In the genomic region with DNA sequence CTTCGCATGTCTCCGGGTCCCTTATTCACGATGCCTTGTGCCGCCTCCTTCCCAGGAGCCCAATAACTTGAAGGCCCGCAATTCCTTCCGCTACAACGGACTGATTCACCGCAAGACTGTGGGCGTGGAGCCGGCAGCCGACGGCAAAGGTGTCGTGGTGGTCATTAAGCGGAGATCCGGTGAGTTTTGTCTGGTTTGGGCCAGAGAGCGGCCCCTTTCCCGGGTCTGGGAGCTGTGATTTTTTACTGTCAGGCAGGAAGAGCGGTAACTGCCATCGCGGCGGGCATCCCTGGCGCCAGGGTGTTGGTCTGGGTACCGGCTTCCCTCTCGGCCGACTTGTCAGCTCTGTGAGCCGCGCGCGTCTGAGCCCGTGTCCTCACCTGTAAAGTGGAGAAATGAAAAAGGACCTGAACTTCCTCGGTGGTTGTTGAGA, we compare ENCODE assay signal across 8 cellular contexts. TPM values are rescaled to one million over a fixed set of nuclear protein-coding genes. Genes with fewer than 3 reads are reported as not detected.
A peak's percentile ranks its signal among the peaks of the same experiment; 100 is the strongest.
DNase-seq lines count a peak whose midpoint lies in the region; ATAC-seq and TF ChIP-seq lines count a peak whose summit lies in the region.

No MANE protein-coding gene starts in this region.

- DNase-seq in stimulated activated CD8-positive, alpha-beta memory T cell treated with anti-CD3 and anti-CD28 coated beads, Interleukin-4, amount 100 ng/mL, for 24 hours (ENCODE audit: low read depth) = peak; percentile 10
- DNase-seq in stimulated activated CD8-positive, alpha-beta memory T cell treated with anti-CD3 and anti-CD28 coated beads, Interleukin-4, amount 100 ng/mL, for 48 hours = no peak
- no peak for DNase-seq in body of pancreas
- no peak for DNase-seq in mesendoderm
- no peak for DNase-seq in uterus

- H2AK5ac ChIP-seq in mesendoderm (ENCODE audit: low read length) = no peak overlapping the region

- H3K36me3 ChIP-seq in body of pancreas (replicated peaks in 1 of 2; ENCODE audit: insufficient read depth in 1 of 2, low read depth in 2 of 2) (peaks cover 0 to 8% of the 10 kb centered on the region in 2 donors), mesendoderm (ENCODE audit: control insufficient read depth, insufficient read depth, low read length) (peaks cover 21% of the 10 kb centered on the region), uterus (no peaks in the 10 kb centered on the region)

- TF ChIP-seq POLR2A in body of pancreas (IDR thresholded peaks at IDR 0.05) = no peak
- no peak for TF ChIP-seq POLR2A in uterus (IDR thresholded peaks at IDR 0.05)

- peak overlapping the region; percentile 100 for H3K9ac ChIP-seq in mesendoderm (ENCODE audit: low read length)

- H3K4me1 ChIP-seq in body of pancreas (peaks cover 54% of the 10 kb centered on the region), mesendoderm (ENCODE audit: control insufficient read depth, low read depth, low read length) (peaks cover 13% of the 10 kb centered on the region), uterus (peaks cover 17 to 30% of the 10 kb centered on the region in 2 donors)

- H3K27ac ChIP-seq in body of pancreas = peak overlapping the region in 3 of 4 donors; percentile 92 to 96 (median 95)
- H3K27ac ChIP-seq in mesendoderm (ENCODE audit: low read depth, low read length) = no peak overlapping the region
- H3K27ac ChIP-seq in uterus = peak overlapping the region; percentile 89 to 97

- peak overlapping the region; percentile 100 for H3K56ac ChIP-seq in mesendoderm (ENCODE audit: low read length)

- ATAC-seq in body of pancreas = no peak
- ATAC-seq in HG02759 (IDR thresholded peaks at IDR 0.05; ENCODE audit: unreplicated experiment) = no peak
- ATAC-seq in HG02610 (IDR thresholded peaks at IDR 0.05; ENCODE audit: unreplicated experiment) = no peak
- no peak for ATAC-seq in HG02938 (IDR thresholded peaks at IDR 0.05; ENCODE audit: unreplicated experiment)

- H3K27me3 ChIP-seq in body of pancreas (no peaks in the 10 kb centered on the region), mesendoderm (ENCODE audit: insufficient read depth, low read length, poor library complexity) (no peaks in the 10 kb centered on the region), uterus (no peaks in the 10 kb centered on the region)

- H3K79me2 ChIP-seq in mesendoderm (ENCODE audit: control insufficient read depth, insufficient read depth, low read length) = peaks cover 29% of the 10 kb centered on the region

- H2BK15ac ChIP-seq in mesendoderm (replicated peaks; ENCODE audit: low read depth) = no peak overlapping the region

- no peak overlapping the region for H3K18ac ChIP-seq in mesendoderm (ENCODE audit: low read length)

- no peak overlapping the region for H4K8ac ChIP-seq in mesendoderm (ENCODE audit: low read depth, low read length)

- peak overlapping the region; percentile 72 for H3K23ac ChIP-seq in mesendoderm (ENCODE audit: low read length)

- H3K4ac ChIP-seq in mesendoderm (ENCODE audit: low read depth, low read length) = no peak overlapping the region

- H3K4me3 ChIP-seq in body of pancreas (peak overlapping the region; percentile 84 to 98), mesendoderm (ENCODE audit: low read length) (peak overlapping the region; percentile 100), uterus (peak overlapping the region; percentile 70 to 86)

- H4K5ac ChIP-seq in mesendoderm (ENCODE audit: low read length) = no peak overlapping the region

- H2BK120ac ChIP-seq in mesendoderm (ENCODE audit: low read depth, low read length) = no peak overlapping the region

- H2BK5ac ChIP-seq in mesendoderm (ENCODE audit: low read length) = no peak overlapping the region

- TF ChIP-seq CTCF in body of pancreas (IDR thresholded peaks at IDR 0.05) (no peak), uterus (IDR thresholded peaks at IDR 0.05) (no peak)

- 0 to 2% methylated on average over 13 to 31 of the region's 31 CpGs for WGBS in body of pancreas, 2 donors
- no CpG with 5 or more reads among the region's 31 CpGs for WGBS in mesendoderm (ENCODE audit: extremely low coverage, insufficient coverage, low lambda C conversion rate)

- intact Hi-C loops in body of pancreas (cut with DNase I) (loop anchor here (10.0 kb wide), 1 partner anchor 82 kb away; no protein-coding TSS in a partner anchor), uterus (cut with DNase I; ENCODE audit: low total_unique reads) (no loop called here)

- peaks cover 23% of the 10 kb centered on the region for H3K79me1 ChIP-seq in mesendoderm (ENCODE audit: low read length)

- no peaks in the 10 kb centered on the region for H3K9me3 ChIP-seq in body of pancreas
- H3K9me3 ChIP-seq in uterus = no peaks in the 10 kb centered on the region

- H3K4me2 ChIP-seq in mesendoderm (ENCODE audit: low read length) = peak overlapping the region; percentile 90

RNA-seq across cellular contexts. Expression of gene RPL28, which starts 0.8 kb away (rescaled TPM):
- total RNA-seq in body of pancreas = 100 to 1,000 TPM; 113 to 268 TPM
- polyA plus RNA-seq in mesendoderm (2013, experiment 1 of 2) = 2,426 TPM
- polyA plus RNA-seq in mesendoderm (2013, experiment 2 of 2) = 2,495 TPM
- total RNA-seq in uterus = 1,000 to 10,000 TPM in 1 of 4 donors, 100 to 1,000 TPM in 2, 10 to 100 TPM in 1; 20.7 to 1,084 (median 431) TPM

RNA-seq across cellular contexts. Expression of gene TMEM238, which starts 2.4 kb away (rescaled TPM):
- 10 to 100 TPM; 12.5 to 53.4 TPM for total RNA-seq in body of pancreas
- polyA plus RNA-seq in mesendoderm (2013, experiment 1 of 2) = 0.66 TPM
- 0.53 TPM for polyA plus RNA-seq in mesendoderm (2013, experiment 2 of 2)
- total RNA-seq in uterus = 1 to 10 TPM in 1 of 4 donors, under 1 TPM in 1, not detected in 2; 0.83 to 2.3 TPM

RNA-seq across cellular contexts. Expression of gene TMEM190, which starts 9.9 kb away (rescaled TPM):
- total RNA-seq in body of pancreas = not detected
- polyA plus RNA-seq in mesendoderm (2013, experiment 1 of 2) = not detected
- 0.08 TPM for polyA plus RNA-seq in mesendoderm (2013, experiment 2 of 2)
- total RNA-seq in uterus = 1 to 10 TPM in 1 of 4 donors, not detected in 3; 1.1 TPM

RNA-seq across cellular contexts. Expression of gene IL11, which starts 16.3 kb away (rescaled TPM):
- total RNA-seq in body of pancreas = not detected
- 0.84 TPM for polyA plus RNA-seq in mesendoderm (2013, experiment 1 of 2)
- polyA plus RNA-seq in mesendoderm (2013, experiment 2 of 2) = 0.41 TPM
- total RNA-seq in uterus = 1 to 10 TPM in 1 of 4 donors, not detected in 3; 1.6 TPM

RNA-seq across cellular contexts. Expression of gene UBE2S, which starts 21.1 kb away (rescaled TPM):
- total RNA-seq in body of pancreas (1 to 10 TPM; 6.5 to 7.9 TPM), uterus (100 to 1,000 TPM in 1 of 4 donors, 10 to 100 TPM in 2, 1 to 10 TPM in 1; 3.2 to 141 (median 21.5) TPM)
- polyA plus RNA-seq in mesendoderm (2013, experiment 1 of 2) = 217 TPM
- polyA plus RNA-seq in mesendoderm (2013, experiment 2 of 2) = 221 TPM

Comparison
In these comparisons a context has a peak if more than half of its experiments do, and no peak if none do; other contexts are left out.
1. RNA of gene TMEM238, which starts 2.4 kb away (total RNA-seq): 12.5 to 53.4 TPM in body of pancreas; 0.83 to 2.3 TPM in uterus; every median in the first group is over 4 times any median in the second.
2. Peak in every context shown above with its lines, with median percentiles within 50 percentile points of each other: H3K4me3 ChIP-seq.